Comparison of ENCODE assay signal across 28 cellular contexts in genomic region chr3:101124125-101124524, GRCh38.
"Had no signal": no experiment of that assay in that cellular context is flagged by ENCODE, and none has a peak within 500 bp of the region (broad histone marks: within the 10 kb centered on the region; RNA-seq: fewer than 3 reads in every experiment).

No MANE protein-coding gene starts in this region.

- H3K27ac Mint-ChIP-seq: activated naive CD8-positive, alpha-beta T cell; dendritic cell treated with granulocyte-macrophage colony-stimulating factor and Interleukin-4, amounts not matched to agents 40 ng/mL and 50 ng/mL, for 4 days; endodermal cell; naive B cell; T-helper 1 cell treated with Interleukin-12 subunit alpha and Interleukin-12 subunit beta and Interleukin-4 antibody, amounts not matched to agents 30 μg/mL and 1 μg/mL, for 36 hours had no signal

- H3K9me3 Mint-ChIP-seq: dendritic cell treated with granulocyte-macrophage colony-stimulating factor and Interleukin-4, amounts not matched to agents 40 ng/mL and 50 ng/mL, for 4 days; endodermal cell; T-helper 1 cell treated with Interleukin-12 subunit alpha and Interleukin-12 subunit beta and Interleukin-4 antibody, amounts not matched to agents 30 μg/mL and 1 μg/mL, for 36 hours had no signal

- H3K4me1 Mint-ChIP-seq: endodermal cell, naive B cell had no signal

- H3K27ac ChIP-seq: adrenal gland, ascending aorta, gastrocnemius medialis, pancreas, psoas muscle, testis, transverse colon, WERI-Rb-1 had no signal

- H3K4me3 ChIP-seq: adrenal gland, ascending aorta, gastrocnemius medialis, pancreas, psoas muscle, testis, transverse colon had no signal

- H3K4me1 ChIP-seq: adrenal gland, ascending aorta, gastrocnemius medialis, pancreas, psoas muscle, testis had no signal

- ATAC-seq: activated CD4-positive, CD25-positive, alpha-beta regulatory T cell treated with anti-CD3 and anti-CD28 coated beads, Interleukin-2, amount 50 U/mL, for 24 hours; esophagus mucosa; gastrocnemius medialis; left colon; pancreas; psoas muscle; stimulated activated naive CD8-positive, alpha-beta T cell treated with anti-CD3 and anti-CD28 coated beads, Interleukin-15, Interleukin-2, amounts not matched to agents 100 U/mL and 50 U/mL, for 24 hours had no signal

- H3K9me3 ChIP-seq: adrenal gland, ascending aorta, gastrocnemius medialis, pancreas, psoas muscle, testis, transverse colon had no signal

- H3K36me3 ChIP-seq: adrenal gland, ascending aorta, gastrocnemius medialis, pancreas, transverse colon, WERI-Rb-1 had no signal

- H3K36me3 Mint-ChIP-seq: activated naive CD8-positive, alpha-beta T cell; naive B cell had no signal

- H3K27me3 ChIP-seq: adrenal gland, ascending aorta, gastrocnemius medialis, pancreas, testis, transverse colon had no signal

- H3K4me3 Mint-ChIP-seq: activated naive CD8-positive, alpha-beta T cell; dendritic cell treated with granulocyte-macrophage colony-stimulating factor and Interleukin-4, amounts not matched to agents 40 ng/mL and 50 ng/mL, for 4 days; endodermal cell; naive B cell; T-helper 1 cell treated with Interleukin-12 subunit alpha and Interleukin-12 subunit beta and Interleukin-4 antibody, amounts not matched to agents 30 μg/mL and 1 μg/mL, for 36 hours had no signal

- H3K27me3 Mint-ChIP-seq: dendritic cell treated with granulocyte-macrophage colony-stimulating factor and Interleukin-4, amounts not matched to agents 40 ng/mL and 50 ng/mL, for 4 days had no signal

- DNase-seq: activated CD4-positive, alpha-beta T cell treated with anti-CD3 and anti-CD28 coated beads for 48 hours; activated CD4-positive, alpha-beta T cell treated with anti-CD3 and anti-CD28 coated beads, Interleukin-2, amount 50 U/mL, for 48 hours; activated CD8-positive, alpha-beta memory T cell treated with anti-CD3 and anti-CD28 coated beads for 24 hours; activated effector memory CD4-positive, alpha-beta T cell treated with Interleukin-2 at 50 U/mL for 16 hours; activated naive CD4-positive, alpha-beta T cell treated with Interleukin-2 at 50 U/mL for 16 hours; adrenal gland; caudate nucleus; endodermal cell; gastrocnemius medialis; glutamatergic neuron; left colon; mammary epithelial cell; naive B cell; nucleus accumbens; pancreas; psoas muscle; stimulated activated CD4-positive, alpha-beta T cell treated with anti-CD3 and anti-CD28 coated beads, Interleukin-4, amount 100 ng/mL, for 1 hour; stimulated activated naive CD8-positive, alpha-beta T cell treated with anti-CD3 and anti-CD28 coated beads, Interleukin-15, Interleukin-2, amounts not matched to agents 100 U/mL and 50 U/mL, for 24 hours; T-helper 9 cell; testis; transverse colon; WERI-Rb-1 had no signal
